ENCODE assay signal across 9 cellular contexts in genomic region chr17:41527076-41528023, GRCh38. TPM values are rescaled to one million over a fixed set of nuclear protein-coding genes. Genes with fewer than 3 reads are reported as not detected.
DNase-seq lines count a peak whose midpoint lies in the region; ATAC-seq and TF ChIP-seq lines count a peak whose summit lies in the region.
"Had no signal": no experiment of that assay in that cellular context is flagged by ENCODE, and none has a peak within 500 bp of the region (broad histone marks: within the 10 kb centered on the region; RNA-seq: fewer than 3 reads in every experiment).

No MANE protein-coding gene starts in this region.

- H3K9me3 ChIP-seq in left lung (no peaks in the 10 kb centered on the region), tibial artery (no peaks in the 10 kb centered on the region)

- H3K27me3 ChIP-seq in left lung (peaks cover 19 to 73% of the 10 kb centered on the region in 2 donors), tibial artery (peaks cover 4 to 41% of the 10 kb centered on the region in 2 donors)

- no peak for ATAC-seq in activated CD4-positive, alpha-beta T cell treated with anti-CD3 and anti-CD28 coated beads for 36 hours
- ATAC-seq in central memory CD8-positive, alpha-beta T cell (replicated peaks; ENCODE audit: extremely low read depth, poor library complexity, severe bottlenecking): no peak
- ATAC-seq in left lung: peak; percentile 61

- H3K36me3 ChIP-seq in left lung (peaks cover 0 to 10% of the 10 kb centered on the region in 2 donors), tibial artery (no peaks in the 10 kb centered on the region)

- no peak overlapping the region for H3K4me3 Mint-ChIP-seq in activated CD4-positive, alpha-beta T cell treated with anti-CD3 and anti-CD28 coated beads for 36 hours
- H3K4me3 Mint-ChIP-seq in activated CD4-positive, alpha-beta T cell treated with anti-CD3 and anti-CD28 coated beads, Interleukin-2, amount 10 ng/mL, durations not matched to agents 24 days and 14 days: no peak overlapping the region
- peak overlapping the region; percentile 51 for H3K4me3 Mint-ChIP-seq in central memory CD8-positive, alpha-beta T cell

- no peaks in the 10 kb centered on the region for H3K9me3 Mint-ChIP-seq in activated CD4-positive, alpha-beta T cell treated with anti-CD3 and anti-CD28 coated beads for 36 hours (ENCODE audit: low read depth)
- H3K9me3 Mint-ChIP-seq in activated CD4-positive, alpha-beta T cell treated with anti-CD3 and anti-CD28 coated beads, Interleukin-2, amount 10 ng/mL, durations not matched to agents 24 days and 14 days: no peaks in the 10 kb centered on the region
- H3K9me3 Mint-ChIP-seq in central memory CD8-positive, alpha-beta T cell: no peaks in the 10 kb centered on the region

- no peak overlapping the region for H3K27ac Mint-ChIP-seq in activated CD4-positive, alpha-beta T cell treated with anti-CD3 and anti-CD28 coated beads for 36 hours
- no peak overlapping the region for H3K27ac Mint-ChIP-seq in activated CD4-positive, alpha-beta T cell treated with anti-CD3 and anti-CD28 coated beads, Interleukin-2, amount 10 ng/mL, durations not matched to agents 24 days and 14 days
- no peak overlapping the region for H3K27ac Mint-ChIP-seq in central memory CD8-positive, alpha-beta T cell (ENCODE audit: low read depth)

- intact Hi-C loops in activated CD4-positive, alpha-beta T cell treated with anti-CD3 and anti-CD28 coated beads for 36 hours (cut with DNase I, micrococcal nuclease): no loop called here
- intact Hi-C loops in activated CD4-positive, alpha-beta T cell treated with anti-CD3 and anti-CD28 coated beads, Interleukin-2, amount 10 ng/mL, durations not matched to agents 24 days and 14 days (cut with micrococcal nuclease): no loop called here
- intact Hi-C loops in left lung (cut with DNase I) (no loop called here), tibial artery (cut with DNase I; ENCODE audit: low total_unique reads) (no loop called here)

- CTCF ChIA-PET in activated CD4-positive, alpha-beta T cell treated with anti-CD3 and anti-CD28 coated beads for 36 hours (lab: Charles Lee): interaction anchor here (0.7 to 1.0 kb wide), 2 partner anchors 54 to 55 kb away, joined by 3 to 4 read pairs; no protein-coding TSS in a partner anchor

- H3K4me3 ChIP-seq in left lung (peak overlapping the region; percentile 40 to 43), tibial artery (peak overlapping the region; percentile 27 to 46)

- H3K4me1 Mint-ChIP-seq in activated CD4-positive, alpha-beta T cell treated with anti-CD3 and anti-CD28 coated beads for 36 hours: peaks cover 5% of the 10 kb centered on the region
- no peaks in the 10 kb centered on the region for H3K4me1 Mint-ChIP-seq in activated CD4-positive, alpha-beta T cell treated with anti-CD3 and anti-CD28 coated beads, Interleukin-2, amount 10 ng/mL, durations not matched to agents 24 days and 14 days
- H3K4me1 Mint-ChIP-seq in central memory CD8-positive, alpha-beta T cell: peaks cover 14% of the 10 kb centered on the region

- TF ChIP-seq CTCF in left lung (IDR thresholded peaks at IDR 0.05) (no peak), tibial artery (IDR thresholded peaks at IDR 0.05) (no peak)

- POLR2A ChIA-PET in activated CD4-positive, alpha-beta T cell treated with anti-CD3 and anti-CD28 coated beads for 36 hours (lab: Charles Lee): no interaction called here

- H3K27ac ChIP-seq in left lung (peak overlapping the region; percentile 71 to 86), tibial artery (no peak overlapping the region)

- H3K4me1 ChIP-seq in left lung: peaks cover 0 to 16% of the 10 kb centered on the region in 2 donors
- H3K4me1 ChIP-seq in tibial artery: peaks cover 0 to 18% (median 13%) of the 10 kb centered on the region in 4 donors

- peaks cover 32% of the 10 kb centered on the region for H3K27me3 Mint-ChIP-seq in activated CD4-positive, alpha-beta T cell treated with anti-CD3 and anti-CD28 coated beads for 36 hours
- H3K27me3 Mint-ChIP-seq in activated CD4-positive, alpha-beta T cell treated with anti-CD3 and anti-CD28 coated beads, Interleukin-2, amount 10 ng/mL, durations not matched to agents 24 days and 14 days: peaks cover 57% of the 10 kb centered on the region
- peaks cover 84% of the 10 kb centered on the region for H3K27me3 Mint-ChIP-seq in central memory CD8-positive, alpha-beta T cell

- peak; percentile 15 for DNase-seq in activated CD4-positive, alpha-beta T cell treated with anti-CD3 and anti-CD28 coated beads for 36 hours
- DNase-seq in activated CD4-positive, alpha-beta T cell treated with anti-CD3 and anti-CD28 coated beads, Interleukin-2, amount 10 ng/mL, durations not matched to agents 24 days and 14 days: no peak
- no peak for DNase-seq in central memory CD8-positive, alpha-beta T cell (ENCODE audit: low spot score in 2 of 2)
- peak in 1 of 2 donors; percentile 80 for DNase-seq in left lung
- no peak for DNase-seq in tibial artery
- no peak for DNase-seq in NCI-H128 (lab: John Stamatoyannopoulos, UW; ENCODE audit: unreplicated experiment)
- DNase-seq in stimulated activated CD4-positive, alpha-beta T cell treated with anti-CD3 and anti-CD28 coated beads, Interleukin-12 subunit alpha, Interleukin-12 subunit beta, amount 100 ng/mL, for 4 hours: no peak
- DNase-seq in activated gamma-delta T cell treated with Interleukin-2 at 50 U/mL for 16 hours: no peak
- DNase-seq: COR-L47 had no signal

- H3K36me3 Mint-ChIP-seq in activated CD4-positive, alpha-beta T cell treated with anti-CD3 and anti-CD28 coated beads for 36 hours (ENCODE audit: low read depth): no peaks in the 10 kb centered on the region
- H3K36me3 Mint-ChIP-seq in activated CD4-positive, alpha-beta T cell treated with anti-CD3 and anti-CD28 coated beads, Interleukin-2, amount 10 ng/mL, durations not matched to agents 24 days and 14 days (ENCODE audit: low read depth): no peaks in the 10 kb centered on the region
- no peaks in the 10 kb centered on the region for H3K36me3 Mint-ChIP-seq in central memory CD8-positive, alpha-beta T cell (ENCODE audit: insufficient read depth)

RNA-seq across cellular contexts. Expression of gene KRT19, which starts 0.8 kb away (rescaled TPM):
- not detected for total RNA-seq in activated CD4-positive, alpha-beta T cell treated with anti-CD3 and anti-CD28 coated beads for 36 hours
- not detected in 2 replicates for total RNA-seq in activated CD4-positive, alpha-beta T cell treated with anti-CD3 and anti-CD28 coated beads, Interleukin-2, amount 10 ng/mL, durations not matched to agents 24 days and 14 days
- total RNA-seq in left lung: 1,000 to 10,000 TPM in 1 of 2 donors, 100 to 1,000 TPM in 1; 692 to 1,142 TPM

RNA-seq across cellular contexts. Expression of gene KRT15, which starts 8.7 kb away (rescaled TPM):
- total RNA-seq in activated CD4-positive, alpha-beta T cell treated with anti-CD3 and anti-CD28 coated beads for 36 hours: not detected
- not detected in 2 replicates for total RNA-seq in activated CD4-positive, alpha-beta T cell treated with anti-CD3 and anti-CD28 coated beads, Interleukin-2, amount 10 ng/mL, durations not matched to agents 24 days and 14 days
- total RNA-seq in left lung: 10 to 100 TPM; 23.8 to 27.8 TPM

RNA-seq across cellular contexts. Expression of gene KRT13, which starts 21.9 kb away (rescaled TPM):
- total RNA-seq in activated CD4-positive, alpha-beta T cell treated with anti-CD3 and anti-CD28 coated beads for 36 hours: not detected
- not detected in 2 replicates for total RNA-seq in activated CD4-positive, alpha-beta T cell treated with anti-CD3 and anti-CD28 coated beads, Interleukin-2, amount 10 ng/mL, durations not matched to agents 24 days and 14 days
- total RNA-seq in left lung: 10 to 100 TPM; 10.8 to 29.1 TPM

RNA-seq across cellular contexts. Expression of gene KRT36, which starts 37.6 kb away (rescaled TPM):
- not detected for total RNA-seq in activated CD4-positive, alpha-beta T cell treated with anti-CD3 and anti-CD28 coated beads for 36 hours
- total RNA-seq in activated CD4-positive, alpha-beta T cell treated with anti-CD3 and anti-CD28 coated beads, Interleukin-2, amount 10 ng/mL, durations not matched to agents 24 days and 14 days: not detected in 2 replicates
- not detected for total RNA-seq in left lung

RNA-seq across cellular contexts. Expression of gene KRT9, which starts 44.5 kb away (rescaled TPM):
- total RNA-seq in activated CD4-positive, alpha-beta T cell treated with anti-CD3 and anti-CD28 coated beads for 36 hours: not detected
- not detected in 2 replicates for total RNA-seq in activated CD4-positive, alpha-beta T cell treated with anti-CD3 and anti-CD28 coated beads, Interleukin-2, amount 10 ng/mL, durations not matched to agents 24 days and 14 days
- total RNA-seq in left lung: not detected

Comparison
In these comparisons a context has a peak if more than half of its experiments do, and no peak if none do; other contexts are left out.
1. H3K27ac ChIP-seq: peak in left lung (2 of 2); none in tibial artery (0 of 2).
2. RNA of gene KRT19, which starts 0.8 kb away (total RNA-seq): 692 to 1,142 TPM in left lung; not detected in activated CD4-positive, alpha-beta T cell treated with anti-CD3 and anti-CD28 coated beads for 36 hours and not detected in activated CD4-positive, alpha-beta T cell treated with anti-CD3 and anti-CD28 coated beads, Interleukin-2, amount 10 ng/mL, durations not matched to agents 24 days and 14 days; every median in the first group is over 100 times any median in the second.
3. RNA of gene KRT15, which starts 8.7 kb away (total RNA-seq): 23.8 to 27.8 TPM in left lung; not detected in activated CD4-positive, alpha-beta T cell treated with anti-CD3 and anti-CD28 coated beads for 36 hours and not detected in activated CD4-positive, alpha-beta T cell treated with anti-CD3 and anti-CD28 coated beads, Interleukin-2, amount 10 ng/mL, durations not matched to agents 24 days and 14 days; every median in the first group is over 10 times any median in the second.
4. RNA of gene KRT13, which starts 21.9 kb away (total RNA-seq): 10.8 to 29.1 TPM in left lung; not detected in activated CD4-positive, alpha-beta T cell treated with anti-CD3 and anti-CD28 coated beads for 36 hours and not detected in activated CD4-positive, alpha-beta T cell treated with anti-CD3 and anti-CD28 coated beads, Interleukin-2, amount 10 ng/mL, durations not matched to agents 24 days and 14 days; every median in the first group is over 10 times any median in the second.